Comparison of ENCODE assay signal across 21 cellular contexts in the genomic region with DNA sequence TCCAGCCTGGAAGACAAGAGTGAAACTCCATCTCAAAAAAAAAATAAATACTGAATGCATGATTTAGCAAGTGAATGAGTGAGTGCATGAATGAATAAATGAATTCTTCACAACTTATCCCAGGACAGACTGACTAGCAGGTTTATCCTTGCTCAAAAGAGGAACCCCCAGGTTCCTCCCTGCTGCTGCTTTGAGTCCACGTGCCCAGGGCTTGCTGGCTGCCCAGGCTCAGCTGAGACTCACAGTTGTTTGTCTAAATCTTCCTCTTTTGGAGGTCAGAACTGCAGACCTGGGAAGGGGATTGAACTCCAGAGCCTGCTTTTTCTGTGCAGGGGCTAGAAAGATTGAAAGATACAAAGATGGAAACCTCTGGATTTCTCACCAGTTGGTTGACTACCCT.
DNase-seq lines count a peak whose midpoint lies in the region; ATAC-seq, FAIRE-seq and TF ChIP-seq lines count a peak whose summit lies in the region.
"Had no signal": no experiment of that assay in that cellular context is flagged by ENCODE, and none has a peak within 500 bp of the region (broad histone marks: within the 10 kb centered on the region; RNA-seq: fewer than 3 reads in every experiment).

No MANE protein-coding gene starts in this region.

- H3K27me3 ChIP-seq in K562 (ENCODE audit: control insufficient read depth in 2 of 2, insufficient read depth in 2 of 2, low read length in 2 of 2) (peaks cover 1 to 30% of the 10 kb centered on the region in 2 experiments; a peak in 3 of 5 replicates), thyroid gland (no peaks in the 10 kb centered on the region)
- H3K27me3 ChIP-seq: BE2C had no signal

- intact Hi-C loops in K562 (cut with micrococcal nuclease) = loop anchor here (5.0 kb wide), 1 partner anchor 111 kb away; no protein-coding TSS in a partner anchor
- intact Hi-C loops in thyroid gland (cut with DNase I) = loop anchor here (10.0 kb wide), 1 partner anchor 333 kb away; no protein-coding TSS in a partner anchor

- no TSS peak for BruUV-seq in K562 (replicated peaks; lab: Mats Ljungman, UMichigan)

- DNase-seq in NOMO-1 (lab: John Stamatoyannopoulos, UW; ENCODE audit: unreplicated experiment in 2 of 2) (peak; percentile 7 to 43), NOMO-1 treated with dmso at 0.1 percent for 144 hours (lab: John Stamatoyannopoulos, UW; ENCODE audit: unreplicated experiment) (no peak), NB4 (ENCODE audit: low read depth) (peak; percentile 54), K562 (ENCODE audit: extremely low read depth in 1 of 4, low spot score in 3 of 4) (no peak), thyroid gland (no peak)
- no peak for DNase-seq in effector memory CD8-positive, alpha-beta T cell
- DNase-seq: BE2C; CD4-positive, alpha-beta T cell; DMS153; MM.1S; NCI-H2029; NCI-H345; NCI-H524 treated with DMSO at 0.1 percent for 48 hours had no signal

- no peaks in the 10 kb centered on the region for H3K36me3 ChIP-seq in K562 (ENCODE audit: control insufficient read depth, insufficient read depth, low read length)
- no peaks in the 10 kb centered on the region for H3K36me3 ChIP-seq in thyroid gland
- H3K36me3 ChIP-seq: BE2C had no signal

- H3K27me3 Mint-ChIP-seq in effector memory CD8-positive, alpha-beta T cell = peaks cover 16 to 49% of the 10 kb centered on the region in 2 donors

- no peak overlapping the region for H3K9ac ChIP-seq in K562 (ENCODE audit: insufficient read depth in 1 of 2, low read depth in 2 of 2, low read length in 2 of 2)

- H3K4me1 ChIP-seq in K562 (replicated peaks in 1 of 2; ENCODE audit: control insufficient read depth in 2 of 2, insufficient read depth in 2 of 2, low read length in 2 of 2) (peaks cover 0 to 9% of the 10 kb centered on the region in 2 experiments; a peak in 3 of 5 replicates), thyroid gland (no peaks in the 10 kb centered on the region)
- H3K4me1 ChIP-seq: BE2C had no signal

- CTCF ChIA-PET in K562 (lab: Yijun Ruan, JAX; ENCODE audit: low intra/inter-chr PET ratio) = interaction anchor here (0.6 kb wide), 1 partner anchor 94 kb away, joined by 3 read pairs; no protein-coding TSS in a partner anchor

- POLR2A ChIA-PET in K562 (lab: Yijun Ruan, JAX) = no interaction called here

- H3K9me1 ChIP-seq in K562 (ENCODE audit: control insufficient read depth, insufficient read depth, low read length) = no peaks in the 10 kb centered on the region

- H3K36me3 Mint-ChIP-seq in effector memory CD8-positive, alpha-beta T cell (ENCODE audit: insufficient read depth) = peaks cover under 1% of the 10 kb centered on the region

- no peak overlapping the region for H3K4me3 Mint-ChIP-seq in effector memory CD8-positive, alpha-beta T cell
- H3K4me3 Mint-ChIP-seq: CD4-positive, alpha-beta T cell had no signal

- no peak overlapping the region for H3K4me2 ChIP-seq in K562 (ENCODE audit: insufficient read depth, low read length)

- 0% methylated on average over 1 of the region's 1 CpG for WGBS in K562 (ENCODE audit: insufficient coverage, low coverage, missing lambda C conversion rate)
- WGBS in thyroid gland, 2 donors = 50 to 65% methylated on average over 1 of the region's 1 CpG

- in situ Hi-C loops in K562 (cut with MboI) = no loop called here

- H3K27ac Mint-ChIP-seq in effector memory CD8-positive, alpha-beta T cell = no peak overlapping the region
- H3K27ac Mint-ChIP-seq: CD4-positive, alpha-beta T cell had no signal

- FAIRE-seq in K562 (lab: Jason Lieb, UNC) = no peak
- FAIRE-seq: GM12891, H1, HepG2 had no signal

- H3K4me1 Mint-ChIP-seq in effector memory CD8-positive, alpha-beta T cell (ENCODE audit: low read depth in 2 of 2) = peaks cover 4 to 6% of the 10 kb centered on the region in 2 donors

- no peak for ATAC-seq in K562
- no peak for ATAC-seq in effector memory CD8-positive, alpha-beta T cell (replicated peaks)
- ATAC-seq in HG03196 (IDR thresholded peaks at IDR 0.05; ENCODE audit: unreplicated experiment) = no peak
- no peak for ATAC-seq in HG03442 (IDR thresholded peaks at IDR 0.05; ENCODE audit: unreplicated experiment)
- ATAC-seq: HepG2, Panc1 had no signal

- no peak for TF ChIP-seq EP300 in K562 (IDR thresholded peaks at IDR 0.05; ENCODE audit: low read length)

- no peak overlapping the region for H2AFZ ChIP-seq in K562 (ENCODE audit: low read depth, low read length)

- TF ChIP-seq POLR2A in NB4 (IDR thresholded peaks at IDR 0.05; ENCODE audit: extremely low read depth, insufficient read length) = no peak
- TF ChIP-seq POLR2A in K562 (conservative IDR thresholded peaks at IDR 0.05) = no peak
- TF ChIP-seq POLR2A in thyroid gland (IDR thresholded peaks at IDR 0.05) = no peak

- no peak for TF ChIP-seq CTCF in NB4 (IDR thresholded peaks at IDR 0.05; ENCODE audit: low read depth, low read length)
- no peak for TF ChIP-seq CTCF in K562 (IDR thresholded peaks at IDR 0.05 in 2 of 3, conservative IDR thresholded peaks at IDR 0.05 in 1 of 3; ENCODE audit: insufficient read depth in 2 of 3, low read depth in 1 of 3, low read length in 3 of 3)
- no peak for TF ChIP-seq CTCF in thyroid gland (IDR thresholded peaks at IDR 0.05)

- no peak for TF ChIP-seq RAD21 in K562 (CRISPR knock-in tag; conservative IDR thresholded peaks at IDR 0.05 in 1 of 2, IDR thresholded peaks at IDR 0.05 in 1 of 2)

- H3K4me3 ChIP-seq in NB4 (ENCODE audit: low read depth, low read length) (no peak overlapping the region), K562 (no peak overlapping the region), thyroid gland (replicated peaks in 1 of 3) (no peak overlapping the region)

- no peaks in the 10 kb centered on the region for H3K79me2 ChIP-seq in K562 (ENCODE audit: control insufficient read depth, insufficient read depth, low read length)

- H3K27ac ChIP-seq in K562 (ENCODE audit: extremely low read depth, low read depth, low read length) (no peak overlapping the region), thyroid gland (no peak overlapping the region)
- H3K27ac ChIP-seq: 22Rv1 had no signal

- H3K9me3 ChIP-seq in K562 (replicated peaks; ENCODE audit: control insufficient read depth, insufficient read depth, low read depth, low read length) = no peaks in the 10 kb centered on the region
- H3K9me3 ChIP-seq in thyroid gland = no peaks in the 10 kb centered on the region
- H3K9me3 ChIP-seq: BE2C, Caco-2 had no signal

- H3K9me3 Mint-ChIP-seq in effector memory CD8-positive, alpha-beta T cell = no peaks in the 10 kb centered on the region
- H3K9me3 Mint-ChIP-seq: CD4-positive, alpha-beta T cell had no signal

- H4K20me1 ChIP-seq in K562 (replicated peaks; ENCODE audit: control insufficient read depth, insufficient read depth, low read length) = no peaks in the 10 kb centered on the region

TF ChIP-seq in K562, 482 proteins besides CTCF, POLR2A, EP300 and RAD21:
- TF ChIP-seq HMG20B (CRISPR knock-in tag; IDR thresholded peaks at IDR 0.05) (no peak), SPI1 (IDR thresholded peaks at IDR 0.05; ENCODE audit: borderline replicate concordance, low read depth, low read length) (peak; percentile 10; the same call in 1 of the 2 replicates)

Comparison
In these comparisons a context has a peak if more than half of its experiments do, and no peak if none do; other contexts are left out.
1. DNase-seq: peak in NOMO-1 (2 of 2) and NB4 (single experiment); none in NOMO-1 treated with dmso at 0.1 percent for 144 hours (single experiment), K562 (0 of 4), effector memory CD8-positive, alpha-beta T cell (0 of 3) and thyroid gland (0 of 2).